ENCODE assay signal across 24 cellular contexts in genomic region chr7:148669907-148670306, GRCh38. TPM values are rescaled to one million over a fixed set of nuclear protein-coding genes. Genes with fewer than 3 reads are reported as not detected.
DNase-seq lines count a peak whose midpoint lies in the region; ATAC-seq, FAIRE-seq and TF ChIP-seq lines count a peak whose summit lies in the region.
"Had no signal": no experiment of that assay in that cellular context is flagged by ENCODE, and none has a peak within 500 bp of the region (broad histone marks: within the 10 kb centered on the region; RNA-seq: fewer than 3 reads in every experiment).

No MANE protein-coding gene starts in this region.

- peak; percentile 52 for FAIRE-seq in keratinocyte (lab: Jason Lieb, UNC)
- FAIRE-seq: A204.1, GM12878, H54, HepG2 had no signal

- H3K9me3 ChIP-seq in DND-41 (ENCODE audit: insufficient read depth, low read length, severe bottlenecking), result peaks cover 11% of the 10 kb centered on the region
- H3K9me3 ChIP-seq in keratinocyte (ENCODE audit: control insufficient read depth, low read depth, low read length), result peaks cover 6% of the 10 kb centered on the region
- peaks cover 0 to 13% (median 0%) of the 10 kb centered on the region in 3 donors for H3K9me3 ChIP-seq in gastroesophageal sphincter
- H3K9me3 ChIP-seq: BE2C had no signal

- ATAC-seq in DND-41 (ENCODE audit: insufficient read depth, low read depth), result no peak
- no peak for ATAC-seq in HG03135 (IDR thresholded peaks at IDR 0.05; ENCODE audit: unreplicated experiment)
- ATAC-seq in gastroesophageal sphincter, result no peak
- ATAC-seq: GM12878 had no signal

- dilution Hi-C loops in keratinocyte (cut with MboI; ENCODE audit: extremely low pct_ligation_motif_present, low sequenced_read_pairs), result no loop called here

- H3K4me3 ChIP-seq in DND-41 (ENCODE audit: low read depth in 1 of 2, low read length in 2 of 2) (no peak overlapping the region), keratinocyte (ENCODE audit: control insufficient read depth in 2 of 3, extremely low read depth in 1 of 3, insufficient read depth in 2 of 3, low read depth in 1 of 3, low read length in 3 of 3) (no peak overlapping the region), gastroesophageal sphincter (no peak overlapping the region)
- H3K4me3 ChIP-seq: GM12878 had no signal

- no peaks in the 10 kb centered on the region for H3K79me2 ChIP-seq in DND-41 (ENCODE audit: insufficient read depth, low read length)
- no peaks in the 10 kb centered on the region for H3K79me2 ChIP-seq in keratinocyte (ENCODE audit: control insufficient read depth, insufficient read depth, low read length)

- whole genome bisulfite sequencing in gastroesophageal sphincter (ENCODE audit: low coverage in 1 of 2), 2 donors, result 83 to 90% methylated on average over 2 to 3 of the region's 3 CpGs

- DNase-seq in DND-41 (no peak), MV-4-11 (lab: John Stamatoyannopoulos, UW) (peak; percentile 4), dermis blood vessel endothelial cell (peak; percentile 74), keratinocyte (ENCODE audit: low read depth, low spot score) (no peak), NCI-H1092 treated with DMSO at 0.1 percent for 48 hours (lab: John Stamatoyannopoulos, UW) (no peak), pons (ENCODE audit: low spot score) (no peak)
- DNase-seq: BE2C; Caco-2; CD4-positive, alpha-beta T cell; GF-D8; NCI-H1436; NCI-H1930; NCI-H226; NCI-H524 treated with DMSO at 0.1 percent for 48 hours; PC-3; RPMI8226; SIG-M5 had no signal

- H2AFZ ChIP-seq in DND-41 (ENCODE audit: low read depth, low read length) (peak overlapping the region; percentile 19; the same call in 1 of the 2 replicates), keratinocyte (ENCODE audit: control insufficient read depth, low read length) (no peak overlapping the region)

- no peak for TF ChIP-seq EP300 in gastroesophageal sphincter (IDR thresholded peaks at IDR 0.05)

- H3K27me3 ChIP-seq in DND-41 (ENCODE audit: insufficient read depth, low read length, poor library complexity), result no peaks in the 10 kb centered on the region
- H3K27me3 ChIP-seq in keratinocyte (ENCODE audit: control insufficient read depth, extremely low read depth, insufficient read depth, low read length), result no peaks in the 10 kb centered on the region
- H3K27me3 ChIP-seq in gastroesophageal sphincter, result peaks cover 4% of the 10 kb centered on the region
- H3K27me3 ChIP-seq: BE2C had no signal

- H3K36me3 ChIP-seq in DND-41 (ENCODE audit: insufficient read depth, low read length) (no peaks in the 10 kb centered on the region), keratinocyte (ENCODE audit: control insufficient read depth in 2 of 2, extremely low read depth in 1 of 2, insufficient read depth in 2 of 2, low read length in 2 of 2) (no peaks in the 10 kb centered on the region), gastroesophageal sphincter (no peaks in the 10 kb centered on the region)
- H3K36me3 ChIP-seq: BE2C had no signal

- H3K9me1 ChIP-seq in keratinocyte (ENCODE audit: control insufficient read depth, extremely low read depth, insufficient read depth, low read length), result no peaks in the 10 kb centered on the region

- no peak for TF ChIP-seq POLR2A in gastroesophageal sphincter (IDR thresholded peaks at IDR 0.05)

- no peak overlapping the region for H3K9ac ChIP-seq in DND-41 (ENCODE audit: low read depth, low read length)
- H3K9ac ChIP-seq in keratinocyte (ENCODE audit: control insufficient read depth, extremely low read depth, insufficient read depth, low read length), result no peak overlapping the region
- H3K9ac ChIP-seq: KMS-11 had no signal

- H3K4me1 ChIP-seq in DND-41 (ENCODE audit: insufficient read depth, low read length) (peaks cover 33% of the 10 kb centered on the region), keratinocyte (ENCODE audit: control insufficient read depth, extremely low read depth, insufficient read depth, low read length) (peaks cover 4% of the 10 kb centered on the region), gastroesophageal sphincter (no peaks in the 10 kb centered on the region)
- H3K4me1 ChIP-seq: BE2C, Caco-2 had no signal

- no peaks in the 10 kb centered on the region for H4K20me1 ChIP-seq in DND-41 (ENCODE audit: insufficient read depth, low read length)
- no peaks in the 10 kb centered on the region for H4K20me1 ChIP-seq in keratinocyte (ENCODE audit: control insufficient read depth, extremely low read depth, insufficient read depth, low read length)

- no peak for TF ChIP-seq CTCF in DND-41 (IDR thresholded peaks at IDR 0.05; ENCODE audit: borderline replicate concordance, extremely low read depth, low read length, poor library complexity, severe bottlenecking)
- TF ChIP-seq CTCF in keratinocyte (optimal IDR thresholded peaks at IDR 0.05 in 1 of 3, IDR thresholded peaks at IDR 0.05 in 1 of 3, conservative IDR thresholded peaks at IDR 0.05 in 1 of 3; ENCODE audit: extremely low read depth in 1 of 3, insufficient read depth in 2 of 3, low read length in 3 of 3), result no peak
- no peak for TF ChIP-seq CTCF in gastroesophageal sphincter (IDR thresholded peaks at IDR 0.05)

- H3K27ac ChIP-seq in DND-41 (ENCODE audit: low read length), result peak overlapping the region; percentile 85
- H3K27ac ChIP-seq in keratinocyte (ENCODE audit: control insufficient read depth, insufficient read depth, low read length), result no peak overlapping the region
- no peak overlapping the region for H3K27ac ChIP-seq in gastroesophageal sphincter
- H3K27ac ChIP-seq: KMS-11 had no signal

- no peak overlapping the region for H3K4me2 ChIP-seq in DND-41 (ENCODE audit: insufficient read depth, low read length)
- no peak overlapping the region for H3K4me2 ChIP-seq in keratinocyte (ENCODE audit: control insufficient read depth, extremely low read depth, insufficient read depth, low read depth, low read length)
- H3K4me2 ChIP-seq: KMS-11 had no signal

RNA-seq across cellular contexts. Expression of gene CUL1, which starts 28.8 kb away (rescaled TPM):
- 48.8 and 71.1 TPM in 2 replicates for total RNA-seq in dermis blood vessel endothelial cell
- polyA plus RNA-seq in keratinocyte, result 42.5 to 55.4 TPM (median 50.7 TPM) in 3 replicates
- 38.5 TPM for polyA plus RNA-seq in keratinocyte (2011; ENCODE audit: low read depth)
- 33.8 and 46.0 TPM in 2 replicates for polyA plus RNA-seq in keratinocyte (2011; cell fraction: cytosol; rRNA removed)
- polyA plus RNA-seq in keratinocyte (2011; cell fraction: nucleus; rRNA removed), result 48.2 and 55.5 TPM in 2 replicates
- 40.6 and 44.6 TPM in 2 replicates for polyA plus RNA-seq in keratinocyte (2012; ENCODE audit: low replicate concordance)
- polyA minus RNA-seq in keratinocyte, result 16.9 to 51.3 TPM (median 39.4 TPM) in 3 replicates
- polyA minus RNA-seq in keratinocyte (2011; cell fraction: cytosol; rRNA and poly(A)+ RNA removed), result 32.8 TPM
- 26.4 and 46.0 TPM in 2 replicates for polyA minus RNA-seq in keratinocyte (2011; cell fraction: nucleus; rRNA and poly(A)+ RNA removed)
- total RNA-seq in gastroesophageal sphincter, result 10 to 100 TPM; 80.6 to 83.7 (median 82.8) TPM

Comparison
In these comparisons a context has a peak if more than half of its experiments do, and no peak if none do; other contexts are left out.
1. DNase-seq: peak in MV-4-11 (single experiment) and dermis blood vessel endothelial cell (single experiment); none in DND-41 (single experiment), keratinocyte (single experiment), NCI-H1092 treated with DMSO at 0.1 percent for 48 hours (single experiment) and pons (single experiment).